Comparison of ENCODE assay signal across 1 cellular context in the genomic region with DNA sequence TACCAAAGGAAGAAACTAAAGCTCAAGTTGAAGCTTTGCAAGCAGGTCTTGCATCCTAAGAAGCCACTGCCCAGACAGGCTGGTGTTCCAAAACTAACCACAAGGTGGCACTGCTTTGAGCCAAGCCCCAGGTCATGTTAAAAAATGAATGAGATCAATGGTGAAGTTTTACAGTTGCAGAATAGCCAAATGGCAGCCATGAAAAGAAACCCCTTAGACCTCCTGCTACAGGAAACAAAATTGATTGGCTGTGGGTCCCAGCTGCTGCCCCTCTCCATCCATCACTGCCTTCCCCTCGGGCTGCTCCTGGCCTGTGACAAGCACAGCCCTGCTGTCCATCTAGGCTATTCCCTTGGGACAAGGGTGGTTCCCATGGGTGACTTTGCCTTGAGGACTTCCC.
TF ChIP-seq lines count a peak whose summit lies in the region.

No MANE protein-coding gene starts in this region.

TF ChIP-seq in GM12878, 131 proteins besides CTCF, POLR2A, EP300 and RAD21 (continued from another document):
- TF ChIP-seq, protein P1, sequence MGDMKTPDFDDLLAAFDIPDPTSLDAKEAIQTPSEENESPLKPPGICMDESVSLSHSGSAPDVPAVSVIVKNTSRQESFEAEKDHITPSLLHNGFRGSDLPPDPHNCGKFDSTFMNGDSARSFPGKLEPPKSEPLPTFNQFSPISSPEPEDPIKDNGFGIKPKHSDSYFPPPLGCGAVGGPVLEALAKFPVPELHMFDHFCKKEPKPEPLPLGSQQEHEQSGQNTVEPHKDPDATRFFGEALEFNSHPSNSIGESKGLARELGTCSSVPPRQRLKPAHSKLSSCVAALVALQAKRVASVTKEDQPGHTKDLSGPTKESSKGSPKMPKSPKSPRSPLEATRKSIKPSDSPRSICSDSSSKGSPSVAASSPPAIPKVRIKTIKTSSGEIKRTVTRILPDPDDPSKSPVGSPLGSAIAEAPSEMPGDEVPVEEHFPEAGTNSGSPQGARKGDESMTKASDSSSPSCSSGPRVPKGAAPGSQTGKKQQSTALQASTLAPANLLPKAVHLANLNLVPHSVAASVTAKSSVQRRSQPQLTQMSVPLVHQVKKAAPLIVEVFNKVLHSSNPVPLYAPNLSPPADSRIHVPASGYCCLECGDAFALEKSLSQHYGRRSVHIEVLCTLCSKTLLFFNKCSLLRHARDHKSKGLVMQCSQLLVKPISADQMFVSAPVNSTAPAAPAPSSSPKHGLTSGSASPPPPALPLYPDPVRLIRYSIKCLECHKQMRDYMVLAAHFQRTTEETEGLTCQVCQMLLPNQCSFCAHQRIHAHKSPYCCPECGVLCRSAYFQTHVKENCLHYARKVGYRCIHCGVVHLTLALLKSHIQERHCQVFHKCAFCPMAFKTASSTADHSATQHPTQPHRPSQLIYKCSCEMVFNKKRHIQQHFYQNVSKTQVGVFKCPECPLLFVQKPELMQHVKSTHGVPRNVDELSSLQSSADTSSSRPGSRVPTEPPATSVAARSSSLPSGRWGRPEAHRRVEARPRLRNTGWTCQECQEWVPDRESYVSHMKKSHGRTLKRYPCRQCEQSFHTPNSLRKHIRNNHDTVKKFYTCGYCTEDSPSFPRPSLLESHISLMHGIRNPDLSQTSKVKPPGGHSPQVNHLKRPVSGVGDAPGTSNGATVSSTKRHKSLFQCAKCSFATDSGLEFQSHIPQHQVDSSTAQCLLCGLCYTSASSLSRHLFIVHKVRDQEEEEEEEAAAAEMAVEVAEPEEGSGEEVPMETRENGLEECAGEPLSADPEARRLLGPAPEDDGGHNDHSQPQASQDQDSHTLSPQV (IDR thresholded peaks at IDR 0.05), result peak; percentile 87
- TF ChIP-seq, protein P2, sequence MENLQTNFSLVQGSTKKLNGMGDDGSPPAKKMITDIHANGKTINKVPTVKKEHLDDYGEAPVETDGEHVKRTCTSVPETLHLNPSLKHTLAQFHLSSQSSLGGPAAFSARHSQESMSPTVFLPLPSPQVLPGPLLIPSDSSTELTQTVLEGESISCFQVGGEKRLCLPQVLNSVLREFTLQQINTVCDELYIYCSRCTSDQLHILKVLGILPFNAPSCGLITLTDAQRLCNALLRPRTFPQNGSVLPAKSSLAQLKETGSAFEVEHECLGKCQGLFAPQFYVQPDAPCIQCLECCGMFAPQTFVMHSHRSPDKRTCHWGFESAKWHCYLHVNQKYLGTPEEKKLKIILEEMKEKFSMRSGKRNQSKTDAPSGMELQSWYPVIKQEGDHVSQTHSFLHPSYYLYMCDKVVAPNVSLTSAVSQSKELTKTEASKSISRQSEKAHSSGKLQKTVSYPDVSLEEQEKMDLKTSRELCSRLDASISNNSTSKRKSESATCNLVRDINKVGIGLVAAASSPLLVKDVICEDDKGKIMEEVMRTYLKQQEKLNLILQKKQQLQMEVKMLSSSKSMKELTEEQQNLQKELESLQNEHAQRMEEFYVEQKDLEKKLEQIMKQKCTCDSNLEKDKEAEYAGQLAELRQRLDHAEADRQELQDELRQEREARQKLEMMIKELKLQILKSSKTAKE (IDR thresholded peaks at IDR 0.05; ENCODE audit: low read depth, poor library complexity, severe bottlenecking), result peak; percentile 21
- TF ChIP-seq LARP7 (IDR thresholded peaks at IDR 0.05) (no peak), POLR2AphosphoS5 (IDR thresholded peaks at IDR 0.05; ENCODE audit: low read length) (no peak), SREBF2 (IDR thresholded peaks at IDR 0.05; ENCODE audit: low read length) (no peak), BCL3 (IDR thresholded peaks at IDR 0.05; ENCODE audit: borderline replicate concordance, insufficient read depth, low read depth, low read length, poor library complexity, severe bottlenecking) (no peak), TCF7 (IDR thresholded peaks at IDR 0.05; ENCODE audit: borderline replicate concordance) (no peak), ELK1 (IDR thresholded peaks at IDR 0.05; ENCODE audit: low read depth, low read length) (no peak), TARDBP (IDR thresholded peaks at IDR 0.05; ENCODE audit: borderline replicate concordance) (no peak), ETV6 (conservative IDR thresholded peaks at IDR 0.05 in 1 of 2, IDR thresholded peaks at IDR 0.05 in 1 of 2; ENCODE audit: borderline replicate concordance in 1 of 2, low read depth in 1 of 2) (0 out of 4 replicates have a peak, but pooled peaks of 1 of the 2 experiments have one; percentile 27)
